8 cellular contexts compared by ENCODE assay signal in genomic region chr3:72487078-72487765, GRCh38. TPM values are rescaled to one million over a fixed set of nuclear protein-coding genes. Genes with fewer than 3 reads are reported as not detected.
DNase-seq lines count a peak whose midpoint lies in the region; ATAC-seq and TF ChIP-seq lines count a peak whose summit lies in the region.

No MANE protein-coding gene starts in this region.

- H3K27me3 ChIP-seq in GM06990 (replicated peaks; ENCODE audit: control insufficient read depth, insufficient read depth, low read length) (no peaks in the 10 kb centered on the region), OCI-LY3 (ENCODE audit: low read depth, low read length) (peaks cover 6% of the 10 kb centered on the region; the same call in 1 of the 2 replicates), vagina (no peaks in the 10 kb centered on the region)

- H3K4me3 Mint-ChIP-seq in neural crest cell, result peak overlapping the region; percentile 38

- H4K20me1 ChIP-seq in OCI-LY3 (ENCODE audit: insufficient read depth, low read length), result no peaks in the 10 kb centered on the region

- TF ChIP-seq CTCF in GM06990 (IDR thresholded peaks at IDR 0.05; ENCODE audit: insufficient read depth, low read length, poor library complexity, severe bottlenecking) (no peak), OCI-LY3 (IDR thresholded peaks at IDR 0.05; ENCODE audit: low read depth, low read length) (no peak), neural crest cell (conservative IDR thresholded peaks at IDR 0.05) (no peak), vagina (IDR thresholded peaks at IDR 0.05) (no peak)

- peaks cover 49% of the 10 kb centered on the region for H3K4me1 Mint-ChIP-seq in neural crest cell

- no peak for ATAC-seq in GM21717 (IDR thresholded peaks at IDR 0.05; ENCODE audit: unreplicated experiment)
- ATAC-seq in GM18861 (IDR thresholded peaks at IDR 0.05; ENCODE audit: unreplicated experiment), result no peak

- no peak for TF ChIP-seq POLR2A in vagina (IDR thresholded peaks at IDR 0.05)

- no peak overlapping the region for H3K4me3 ChIP-seq in GM06990 (replicated peaks; ENCODE audit: low read depth, low read length)
- no peak overlapping the region for H3K4me3 ChIP-seq in OCI-LY3 (ENCODE audit: low read length)
- no peak overlapping the region for H3K4me3 ChIP-seq in vagina

- H3K9me3 ChIP-seq in OCI-LY3 (ENCODE audit: insufficient read depth, low read length) (no peaks in the 10 kb centered on the region), vagina (no peaks in the 10 kb centered on the region)

- H3K36me3 ChIP-seq in GM06990 (ENCODE audit: control insufficient read depth, insufficient read depth, low read length), result no peaks in the 10 kb centered on the region
- no peaks in the 10 kb centered on the region for H3K36me3 ChIP-seq in OCI-LY3 (replicated peaks; ENCODE audit: low read depth, low read length)
- H3K36me3 ChIP-seq in vagina, result no peaks in the 10 kb centered on the region

- H3K27me3 Mint-ChIP-seq in neural crest cell (ENCODE audit: low read depth), result peaks cover 7% of the 10 kb centered on the region

- H3K27ac ChIP-seq in OCI-LY3 (ENCODE audit: low read length) (no peak overlapping the region), vagina (peak overlapping the region; percentile 53)

- H3K4me1 ChIP-seq in OCI-LY3 (ENCODE audit: low read length), result peaks cover 34% of the 10 kb centered on the region
- peaks cover 25% of the 10 kb centered on the region for H3K4me1 ChIP-seq in vagina

- no peak overlapping the region for H3K9ac ChIP-seq in OCI-LY3 (ENCODE audit: low read length)

- no peak overlapping the region for H2AFZ ChIP-seq in OCI-LY3 (ENCODE audit: low read depth, low read length)

- peak overlapping the region; percentile 36 for H3K4me2 ChIP-seq in OCI-LY3 (ENCODE audit: low read length)

- H3K27ac Mint-ChIP-seq in neural crest cell (ENCODE audit: unreplicated experiment), result no peak overlapping the region

- no peaks in the 10 kb centered on the region for H3K9me3 Mint-ChIP-seq in neural crest cell

- intact Hi-C loops in vagina (cut with DNase I), result no loop called here

- H3K36me3 Mint-ChIP-seq in neural crest cell (ENCODE audit: low read depth), result no peaks in the 10 kb centered on the region

- H3K79me2 ChIP-seq in OCI-LY3 (ENCODE audit: low read length), result no peaks in the 10 kb centered on the region

- DNase-seq in GM06990 (ENCODE audit: extremely low read depth, insufficient read length) (peak; percentile 58), dedifferentiated amniotic fluid mesenchymal stem cell (ENCODE audit: extremely low spot score) (peak; percentile 84), neural crest cell (ENCODE audit: low read depth, low spot score) (no peak), vagina (ENCODE audit: extremely low spot score in 2 of 2) (no peak), hippocampal formation (lab: John Stamatoyannopoulos, UW) (no peak)

RNA-seq across cellular contexts. Expression of gene RYBP, which starts 40.8 kb away (rescaled TPM):
- total RNA-seq in neural crest cell (12.6 and 13.3 TPM in 2 replicates), vagina (13.0 TPM)

Comparison
In these comparisons a context has a peak if more than half of its experiments do, and no peak if none do; other contexts are left out.
1. DNase-seq: peak in GM06990 (single experiment) and dedifferentiated amniotic fluid mesenchymal stem cell (single experiment); none in neural crest cell (single experiment), vagina (0 of 2) and hippocampal formation (0 of 2).